8 cellular contexts compared by ENCODE assay signal in the genomic region with DNA sequence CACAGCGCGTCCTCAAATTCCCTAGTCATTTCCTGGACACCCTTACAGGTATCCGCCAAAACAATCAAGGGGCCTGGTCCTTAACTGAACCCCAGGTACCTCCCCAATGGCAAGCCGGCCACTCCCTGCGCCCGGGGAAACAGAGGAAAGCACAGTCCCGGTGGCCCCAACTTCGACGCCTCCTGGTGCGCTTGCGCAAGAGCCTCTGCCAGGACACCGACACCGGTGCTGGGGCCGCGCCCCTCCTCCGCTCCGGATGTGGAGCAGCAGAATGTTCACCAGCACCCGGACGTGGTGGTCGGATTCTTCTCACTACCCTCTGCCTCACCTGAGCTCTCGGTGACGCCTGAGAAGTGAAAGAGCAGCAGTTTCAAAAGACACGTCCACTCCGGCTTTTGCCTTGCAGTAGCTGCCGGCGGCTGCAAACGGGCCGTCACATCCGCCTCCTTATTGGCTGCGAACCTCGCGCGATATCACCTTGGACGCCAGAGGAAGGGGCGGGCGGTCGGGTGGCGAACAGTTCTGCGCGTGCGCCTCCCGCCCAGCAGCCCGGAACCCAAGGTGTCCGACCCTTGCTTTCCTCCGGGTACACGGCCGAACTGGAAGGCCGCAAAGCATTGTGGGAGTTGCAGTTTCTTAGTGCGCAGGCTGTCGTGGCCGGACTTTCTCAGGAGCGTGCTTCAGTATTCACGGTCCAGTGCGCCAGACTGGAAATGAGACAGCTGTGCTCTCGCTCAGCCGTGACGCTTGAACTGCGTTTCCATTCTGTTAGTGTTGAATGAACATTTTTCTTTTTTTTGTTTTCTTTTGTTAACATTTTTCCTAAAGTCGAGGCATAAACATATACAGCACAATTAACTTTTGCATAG. TPM values are rescaled to one million over a fixed set of nuclear protein-coding genes. Genes with fewer than 3 reads are reported as not detected.
DNase-seq lines count a peak whose midpoint lies in the region; ATAC-seq, FAIRE-seq and TF ChIP-seq lines count a peak whose summit lies in the region.

TXNDC9 (minus strand) TSS at position 423 of the 869 bp plus-strand sequence. CDS start 3,123 bp downstream, outside the sequence.

- H3K9me3 ChIP-seq in BE2C, result no peaks in the 10 kb centered on the region

- H3K36me3 ChIP-seq in BE2C, result no peaks in the 10 kb centered on the region

- FAIRE-seq in GM19239 (lab: Jason Lieb, UNC), result peak; percentile 91

- ATAC-seq in HG03442 (IDR thresholded peaks at IDR 0.05; ENCODE audit: unreplicated experiment), result peak; percentile 69

- peak within 1 kb of the TSS; percentile 85 for H3K4me3 ChIP-seq in BE2C (ENCODE audit: low read depth, low read length)

- H3K4me1 ChIP-seq in BE2C, result no peaks in the 10 kb centered on the region

- peak within 1 kb of the TSS; percentile 91 for H3K27ac ChIP-seq in cingulate gyrus (ENCODE audit: low read depth, low read length)

- DNase-seq in BE2C, result peak; percentile 94
- DNase-seq in GM19239 (ENCODE audit: insufficient read length, low spot score), result peak; percentile 81
- peak; percentile 98 for DNase-seq in NCI-H510A treated with DMSO at 0.1 percent for 48 hours (lab: John Stamatoyannopoulos, UW)
- DNase-seq in activated CD4-positive, alpha-beta T cell treated with anti-CD3 and anti-CD28 coated beads for 24 hours (ENCODE audit: low read depth in 2 of 2), result peak; percentile 91 to 96
- peak; percentile 100 for DNase-seq in kidney tubule cell (ENCODE audit: low spot score)
- DNase-seq in stimulated activated CD4-positive, alpha-beta T cell treated with anti-CD3 and anti-CD28 coated beads, Interleukin-1b, Interleukin-23, amount 100 ng/mL, for 24 hours (ENCODE audit: low read depth in 4 of 4, low spot score in 1 of 4), result peak; percentile 93 to 95 (median 94)

- no peaks in the 10 kb centered on the region for H3K27me3 ChIP-seq in BE2C

- TF ChIP-seq CTCF in BE2C (IDR thresholded peaks at IDR 0.05; ENCODE audit: low read depth, low read length), result no peak

RNA-seq across cellular contexts. Expression of gene TXNDC9, which starts in this region (rescaled TPM):
- polyA plus RNA-seq in BE2C (2012; ENCODE audit: insufficient read depth, insufficient read length, low read depth), result 17.5 TPM

Comparison
In these comparisons a context has a peak if more than half of its experiments do, and no peak if none do; other contexts are left out.
1. Peak in every context shown above with its lines: DNase-seq, ATAC-seq, H3K4me3 ChIP-seq and H3K27ac ChIP-seq.